8 cellular contexts compared by ENCODE assay signal in genomic region chr5:173331956-173332479, GRCh38. TPM values are rescaled to one million over a fixed set of nuclear protein-coding genes. Genes with fewer than 3 reads are reported as not detected.
A peak's percentile ranks its signal among the peaks of the same experiment; 100 is the strongest.
DNase-seq lines count a peak whose midpoint lies in the region; ATAC-seq and TF ChIP-seq lines count a peak whose summit lies in the region.

No MANE protein-coding gene starts in this region.

- peak overlapping the region; percentile 56 for H3K4me3 Mint-ChIP-seq in activated T-helper 1 cell treated with anti-CD3 and anti-CD28 coated beads, Interleukin-12 subunit alpha, Interleukin-12 subunit beta, Interleukin-2, Interleukin-4 antibody, amounts not matched to agents 30 ng/mL and 10 ng/mL and 1 ng/mL, durations not matched to agents 14 hours and 24 hours and 36 hours
- H3K4me3 Mint-ChIP-seq in osteocyte (ENCODE audit: unreplicated experiment), result no peak overlapping the region

- intact Hi-C loops in activated T-helper 1 cell treated with anti-CD3 and anti-CD28 coated beads, Interleukin-12 subunit alpha, Interleukin-12 subunit beta, Interleukin-2, Interleukin-4 antibody, amounts not matched to agents 30 ng/mL and 10 ng/mL and 1 ng/mL, durations not matched to agents 14 hours and 24 hours and 36 hours (cut with micrococcal nuclease), result loop anchor here (1.0 to 10.0 kb wide), 11 partner anchors 38 to 1327 kb away; partner anchors contain the start of genes BNIP1, BOD1, CPEB4 and FBXW11

- H3K79me2 ChIP-seq in DOHH2 (ENCODE audit: control insufficient read depth, low read length), result no peaks in the 10 kb centered on the region

- no peak overlapping the region for H3K27ac ChIP-seq in DOHH2 (ENCODE audit: low read depth, low read length)
- H3K27ac ChIP-seq in tibial nerve, result no peak overlapping the region

- peak in 1 of 2 donors; percentile 11 for TF ChIP-seq EP300 in tibial nerve (IDR thresholded peaks at IDR 0.05)

- H3K36me3 Mint-ChIP-seq in activated T-helper 1 cell treated with anti-CD3 and anti-CD28 coated beads, Interleukin-12 subunit alpha, Interleukin-12 subunit beta, Interleukin-2, Interleukin-4 antibody, amounts not matched to agents 30 ng/mL and 10 ng/mL and 1 ng/mL, durations not matched to agents 14 hours and 24 hours and 36 hours (ENCODE audit: low read depth), result peaks cover 4% of the 10 kb centered on the region
- peaks cover 6% of the 10 kb centered on the region for H3K36me3 Mint-ChIP-seq in osteocyte (ENCODE audit: unreplicated experiment)

- no peaks in the 10 kb centered on the region for H4K20me1 ChIP-seq in DOHH2 (ENCODE audit: control insufficient read depth, insufficient read depth, low read depth, low read length)

- peak; percentile 81 for DNase-seq in Jurkat, Clone E6-1 (ENCODE audit: low read depth, low spot score)
- peak; percentile 82 for DNase-seq in RKO (ENCODE audit: low spot score)
- peak; percentile 86 for DNase-seq in activated T-helper 1 cell treated with anti-CD3 and anti-CD28 coated beads, Interleukin-12 subunit alpha, Interleukin-12 subunit beta, Interleukin-2, Interleukin-4 antibody, amounts not matched to agents 30 ng/mL and 10 ng/mL and 1 ng/mL, durations not matched to agents 14 hours and 24 hours and 36 hours (ENCODE audit: low spot score)
- peak; percentile 93 for DNase-seq in fibroblast of villous mesenchyme (ENCODE audit: low read depth)
- DNase-seq in osteocyte (ENCODE audit: extremely low spot score, unreplicated experiment), result peak; percentile 92
- DNase-seq in tibial nerve (ENCODE audit: low spot score in 2 of 2), result peak; percentile 77 to 88

- 41 to 44% methylated on average over 16 of the region's 16 CpGs for WGBS in tibial nerve, 2 donors

- peaks cover 35% of the 10 kb centered on the region for H3K4me1 Mint-ChIP-seq in activated T-helper 1 cell treated with anti-CD3 and anti-CD28 coated beads, Interleukin-12 subunit alpha, Interleukin-12 subunit beta, Interleukin-2, Interleukin-4 antibody, amounts not matched to agents 30 ng/mL and 10 ng/mL and 1 ng/mL, durations not matched to agents 14 hours and 24 hours and 36 hours (ENCODE audit: low read depth)
- peaks cover 58% of the 10 kb centered on the region for H3K4me1 Mint-ChIP-seq in osteocyte (ENCODE audit: unreplicated experiment)

- H3K4me2 ChIP-seq in DOHH2 (ENCODE audit: low read length), result no peak overlapping the region

- H3K27me3 ChIP-seq in DOHH2 (ENCODE audit: control insufficient read depth, low read length), result no peaks in the 10 kb centered on the region
- peaks cover 0 to 47% of the 10 kb centered on the region in 2 donors for H3K27me3 ChIP-seq in tibial nerve

- no peaks in the 10 kb centered on the region for H3K9me3 Mint-ChIP-seq in activated T-helper 1 cell treated with anti-CD3 and anti-CD28 coated beads, Interleukin-12 subunit alpha, Interleukin-12 subunit beta, Interleukin-2, Interleukin-4 antibody, amounts not matched to agents 30 ng/mL and 10 ng/mL and 1 ng/mL, durations not matched to agents 14 hours and 24 hours and 36 hours
- no peaks in the 10 kb centered on the region for H3K9me3 Mint-ChIP-seq in osteocyte (ENCODE audit: unreplicated experiment)

- H3K9me2 ChIP-seq in DOHH2 (replicated peaks; ENCODE audit: control insufficient read depth, low read length), result no peaks in the 10 kb centered on the region

- peaks cover 4% of the 10 kb centered on the region; the same call in 1 of the 2 replicates for H3K4me1 ChIP-seq in DOHH2 (ENCODE audit: control insufficient read depth, low read length)
- peaks cover 0 to 29% (median 25%) of the 10 kb centered on the region in 4 donors for H3K4me1 ChIP-seq in tibial nerve

- peak; percentile 93 for TF ChIP-seq CTCF in DOHH2 (IDR thresholded peaks at IDR 0.05; ENCODE audit: low read depth, low read length, poor library complexity, severe bottlenecking)
- TF ChIP-seq CTCF in fibroblast of villous mesenchyme (IDR thresholded peaks at IDR 0.05; ENCODE audit: insufficient read depth, low read depth, low read length), result peak; percentile 100
- TF ChIP-seq CTCF in osteocyte (IDR thresholded peaks at IDR 0.05), result peak; percentile 78
- TF ChIP-seq CTCF in tibial nerve (IDR thresholded peaks at IDR 0.05), result peak; percentile 55 to 88 (median 75)

- peak; percentile 72 for ATAC-seq in GM21529 (IDR thresholded peaks at IDR 0.05; ENCODE audit: unreplicated experiment)

- H3K4me3 ChIP-seq in DOHH2 (ENCODE audit: low read length) (no peak overlapping the region), fibroblast of villous mesenchyme (ENCODE audit: low read depth, low read length) (no peak overlapping the region), tibial nerve (no peak overlapping the region)
- no peak overlapping the region for H3K4me3 ChIP-seq in Jurkat, Clone E6-1 (ENCODE audit: low read length)

- H3K27me3 Mint-ChIP-seq in activated T-helper 1 cell treated with anti-CD3 and anti-CD28 coated beads, Interleukin-12 subunit alpha, Interleukin-12 subunit beta, Interleukin-2, Interleukin-4 antibody, amounts not matched to agents 30 ng/mL and 10 ng/mL and 1 ng/mL, durations not matched to agents 14 hours and 24 hours and 36 hours (ENCODE audit: insufficient read depth), result peaks cover 11% of the 10 kb centered on the region
- no peaks in the 10 kb centered on the region for H3K27me3 Mint-ChIP-seq in osteocyte (ENCODE audit: unreplicated experiment)

- H3K27ac Mint-ChIP-seq in activated T-helper 1 cell treated with anti-CD3 and anti-CD28 coated beads, Interleukin-12 subunit alpha, Interleukin-12 subunit beta, Interleukin-2, Interleukin-4 antibody, amounts not matched to agents 30 ng/mL and 10 ng/mL and 1 ng/mL, durations not matched to agents 14 hours and 24 hours and 36 hours, result peak overlapping the region; percentile 79
- H3K27ac Mint-ChIP-seq in osteocyte (ENCODE audit: unreplicated experiment), result peak overlapping the region; percentile 89

- H3K36me3 ChIP-seq in DOHH2 (ENCODE audit: control insufficient read depth, low read length) (no peaks in the 10 kb centered on the region), tibial nerve (no peaks in the 10 kb centered on the region)

- H3K9me3 ChIP-seq in DOHH2 (ENCODE audit: control insufficient read depth, insufficient read depth, low read length) (no peaks in the 10 kb centered on the region), tibial nerve (no peaks in the 10 kb centered on the region)

- no peaks in the 10 kb centered on the region for H3F3A ChIP-seq in DOHH2 (ENCODE audit: control insufficient read depth, insufficient read depth)

- no peak for TF ChIP-seq POLR2A in tibial nerve (IDR thresholded peaks at IDR 0.05)

RNA-seq across cellular contexts. Expression of gene STC2, which starts 3.8 kb away (rescaled TPM):
- polyA plus RNA-seq in Jurkat, Clone E6-1 (2012; ENCODE audit: insufficient read depth, insufficient read length), result 7.5 TPM
- total RNA-seq in activated T-helper 1 cell treated with anti-CD3 and anti-CD28 coated beads, Interleukin-12 subunit alpha, Interleukin-12 subunit beta, Interleukin-2, Interleukin-4 antibody, amounts not matched to agents 30 ng/mL and 10 ng/mL and 1 ng/mL, durations not matched to agents 14 hours and 24 hours and 36 hours, result 25.4 and 27.7 TPM in 2 replicates
- 157 and 195 TPM in 2 replicates for total RNA-seq in fibroblast of villous mesenchyme
- total RNA-seq in osteocyte, result 334 and 341 TPM in 2 replicates
- 1 to 10 TPM in 3 of 4 donors, under 1 TPM in 1; 0.90 to 3.9 (median 1.2) TPM for total RNA-seq in tibial nerve
